Comparison of ENCODE assay signal across 8 cellular contexts in the genomic region with DNA sequence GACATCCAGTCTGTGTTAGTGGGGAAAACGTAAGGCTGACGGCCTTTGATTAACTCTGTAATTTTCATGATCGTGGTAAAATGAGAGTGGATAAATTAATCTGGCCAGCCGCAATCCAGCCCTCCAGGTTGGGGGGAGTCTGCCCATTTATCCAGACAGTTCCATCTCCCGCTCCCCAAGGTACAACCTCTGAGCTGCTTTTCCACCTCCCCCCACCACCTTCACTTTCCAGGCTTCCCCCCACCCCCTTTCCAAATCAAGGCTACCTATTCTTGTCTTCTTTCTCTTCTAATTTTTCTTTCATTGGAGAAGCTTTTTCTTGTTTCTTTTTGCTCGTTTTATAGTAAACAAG. TPM values are rescaled to one million over a fixed set of nuclear protein-coding genes. Genes with fewer than 3 reads are reported as not detected.
A peak's percentile ranks its signal among the peaks of the same experiment; 100 is the strongest.
DNase-seq lines count a peak whose midpoint lies in the region; ATAC-seq and TF ChIP-seq lines count a peak whose summit lies in the region.

No MANE protein-coding gene starts in this region.

- peaks cover 24% of the 10 kb centered on the region for H3F3A ChIP-seq in MM.1S (ENCODE audit: insufficient read depth, low read length)

- POLR2A ChIA-PET in CD4-positive, alpha-beta memory T cell (lab: Charles Lee; ENCODE audit: partially characterized antibody): interaction anchor here (0.6 to 3.0 kb wide), 21 partner anchors 8 to 755 kb away, joined by 3 to 16 read pairs (median 5); a partner anchor contains a TSS

- no peaks in the 10 kb centered on the region for H3K9me3 Mint-ChIP-seq in CD4-positive, alpha-beta memory T cell
- no peaks in the 10 kb centered on the region for H3K9me3 Mint-ChIP-seq in neural crest cell

- H3K9ac ChIP-seq in MM.1S (ENCODE audit: low read length): peak overlapping the region; percentile 89

- DNase-seq in CD4-positive, alpha-beta memory T cell: no peak
- DNase-seq in MM.1S (peak; percentile 27), neural crest cell (ENCODE audit: low read depth, low spot score) (no peak), GM19238 (ENCODE audit: insufficient read length, low spot score) (no peak), SK-N-DZ (ENCODE audit: low spot score) (no peak)
- no peak for DNase-seq in activated CD8-positive, alpha-beta memory T cell treated with anti-CD3 and anti-CD28 coated beads, Interleukin-2, amount 50 U/mL, for 48 hours

- no peak for ATAC-seq in GM21423 (IDR thresholded peaks at IDR 0.05; ENCODE audit: unreplicated experiment)

- H3K4me1 ChIP-seq in CD4-positive, alpha-beta memory T cell (ENCODE audit: insufficient read depth, low read length): peaks cover 66% of the 10 kb centered on the region
- H3K4me1 ChIP-seq in MM.1S (ENCODE audit: low read length) (peaks cover 15% of the 10 kb centered on the region), ectodermal cell (ENCODE audit: control insufficient read depth, insufficient read depth, low read length) (peaks cover 20% of the 10 kb centered on the region)

- peaks cover 0 to 23% of the 10 kb centered on the region in 2 donors for H3K36me3 Mint-ChIP-seq in CD4-positive, alpha-beta memory T cell
- no peaks in the 10 kb centered on the region for H3K36me3 Mint-ChIP-seq in neural crest cell (ENCODE audit: low read depth)

- CTCF ChIA-PET in CD4-positive, alpha-beta memory T cell (lab: Charles Lee; ENCODE audit: partially characterized antibody): interaction anchor here (1.0 to 1.2 kb wide), 3 partner anchors 16 to 282 kb away, joined by 3 read pairs; no protein-coding TSS in a partner anchor

- TF ChIP-seq CTCF in MM.1S (IDR thresholded peaks at IDR 0.05; ENCODE audit: low read length): no peak
- no peak for TF ChIP-seq CTCF in neural crest cell (conservative IDR thresholded peaks at IDR 0.05)

- no peaks in the 10 kb centered on the region for H3K9me3 ChIP-seq in CD4-positive, alpha-beta memory T cell (ENCODE audit: control insufficient read depth in 1 of 2, low read length in 2 of 2)
- H3K9me3 ChIP-seq in MM.1S (replicated peaks; ENCODE audit: insufficient read depth, low read length) (no peaks in the 10 kb centered on the region), ectodermal cell (ENCODE audit: control insufficient read depth, low read length) (no peaks in the 10 kb centered on the region)

- H2AFZ ChIP-seq in MM.1S (ENCODE audit: low read length): peak overlapping the region; percentile 20; the same call in 1 of the 2 replicates

- H3K4me2 ChIP-seq in MM.1S (ENCODE audit: low read depth, low read length): peak overlapping the region; percentile 81

- 0% methylated on average over 5 to 6 of the region's 6 CpGs for WGBS in ectodermal cell, 2 experiments

- H3K27ac Mint-ChIP-seq in CD4-positive, alpha-beta memory T cell: peak overlapping the region; percentile 76 to 97 (median 94)
- H3K27ac Mint-ChIP-seq in neural crest cell (ENCODE audit: unreplicated experiment): peak overlapping the region; percentile 96

- peaks cover 39 to 81% (median 54%) of the 10 kb centered on the region in 4 donors for H3K4me1 Mint-ChIP-seq in CD4-positive, alpha-beta memory T cell
- peaks cover 45% of the 10 kb centered on the region for H3K4me1 Mint-ChIP-seq in neural crest cell

- H4K20me1 ChIP-seq in MM.1S (ENCODE audit: insufficient read depth, low read length): peaks cover 7% of the 10 kb centered on the region; the same call in 1 of the 2 replicates

- no peaks in the 10 kb centered on the region for H3K9me2 ChIP-seq in MM.1S (replicated peaks; ENCODE audit: insufficient read depth, low read length)

- intact Hi-C loops in CD4-positive, alpha-beta memory T cell (cut with micrococcal nuclease): loop anchor here (1.0 to 10.0 kb wide), 6 partner anchors 16 to 754 kb away; a partner anchor contains a TSS

- H3K27ac ChIP-seq in CD4-positive, alpha-beta memory T cell (ENCODE audit: low read depth, low read length): peak overlapping the region; percentile 95
- H3K27ac ChIP-seq in MM.1S (ENCODE audit: low read length) (peak overlapping the region; percentile 77), ectodermal cell (ENCODE audit: insufficient read depth, low read depth, low read length, poor library complexity, severe bottlenecking) (peak overlapping the region; percentile 78)

- no peaks in the 10 kb centered on the region for H3K36me3 ChIP-seq in CD4-positive, alpha-beta memory T cell (ENCODE audit: insufficient read depth, low read length)
- H3K36me3 ChIP-seq in MM.1S (replicated peaks; ENCODE audit: insufficient read depth, low read length) (0 out of 2 replicates have a peak, but pooled peaks cover 3% of the 10 kb centered on the region), ectodermal cell (ENCODE audit: control insufficient read depth, insufficient read depth, low read length) (no peaks in the 10 kb centered on the region)

- no peaks in the 10 kb centered on the region for H3K27me3 Mint-ChIP-seq in CD4-positive, alpha-beta memory T cell
- H3K27me3 Mint-ChIP-seq in neural crest cell (ENCODE audit: low read depth): no peaks in the 10 kb centered on the region

- H3K4me3 ChIP-seq in CD4-positive, alpha-beta memory T cell (ENCODE audit: low read length in 2 of 2): peak overlapping the region; percentile 67 to 95
- H3K4me3 ChIP-seq in MM.1S (ENCODE audit: low read length): peak overlapping the region; percentile 77
- peak overlapping the region; percentile 83 for H3K4me3 ChIP-seq in ectodermal cell (ENCODE audit: insufficient read depth, low read depth, low read length)

- H3K4me3 Mint-ChIP-seq in CD4-positive, alpha-beta memory T cell: peak overlapping the region; percentile 83 to 95 (median 89)
- peak overlapping the region; percentile 92 for H3K4me3 Mint-ChIP-seq in neural crest cell

- H3K27me3 ChIP-seq in CD4-positive, alpha-beta memory T cell (ENCODE audit: insufficient read depth, low read length): no peaks in the 10 kb centered on the region
- H3K27me3 ChIP-seq in MM.1S (replicated peaks; ENCODE audit: insufficient read depth, low read length) (no peaks in the 10 kb centered on the region), ectodermal cell (ENCODE audit: control insufficient read depth, insufficient read depth, low read length, poor library complexity, severe bottlenecking) (no peaks in the 10 kb centered on the region)

- peaks cover 94% of the 10 kb centered on the region for H3K79me2 ChIP-seq in MM.1S (ENCODE audit: low read length)

RNA-seq across cellular contexts. Expression of a gene that starts 6.0 kb away (rescaled TPM):
- total RNA-seq in CD4-positive, alpha-beta memory T cell: 10 to 100 TPM; 77.0 to 81.3 TPM
- polyA plus RNA-seq in CD4-positive, alpha-beta memory T cell: 10 to 100 TPM; 25.5 to 41.3 TPM
- polyA plus RNA-seq in ectodermal cell (2013, experiment 1 of 4): 35.0 TPM
- polyA plus RNA-seq in ectodermal cell (2013, experiment 2 of 4): 39.0 TPM
- polyA plus RNA-seq in ectodermal cell (2013, experiment 3 of 4): 27.3 TPM
- polyA plus RNA-seq in ectodermal cell (2013, experiment 4 of 4): 29.7 TPM
- 29.0 and 31.4 TPM in 2 replicates for total RNA-seq in neural crest cell
- 10.8 and 10.9 TPM in 2 replicates for polyA plus RNA-seq in SK-N-DZ (2014; cell fraction: cytosol; rRNA removed)
- 12.2 and 13.8 TPM in 2 replicates for polyA plus RNA-seq in SK-N-DZ (2014; cell fraction: nucleus; rRNA removed)

RNA-seq across cellular contexts. Expression of a gene that starts 6.1 kb away (rescaled TPM):
- total RNA-seq in CD4-positive, alpha-beta memory T cell: 10 to 100 TPM in 1 of 2 experiments, 1 to 10 TPM in 1; 7.9 to 11.4 TPM
- 1 to 10 TPM; 1.3 to 2.1 TPM for polyA plus RNA-seq in CD4-positive, alpha-beta memory T cell
- 5.6 TPM for polyA plus RNA-seq in ectodermal cell (2013, experiment 1 of 4)
- polyA plus RNA-seq in ectodermal cell (2013, experiment 2 of 4): 5.3 TPM
- 6.4 TPM for polyA plus RNA-seq in ectodermal cell (2013, experiment 3 of 4)
- 6.2 TPM for polyA plus RNA-seq in ectodermal cell (2013, experiment 4 of 4)
- 4.0 and 8.0 TPM in 2 replicates for total RNA-seq in neural crest cell
- polyA plus RNA-seq in SK-N-DZ (2014; cell fraction: cytosol; rRNA removed): 0.89 and 2.5 TPM in 2 replicates
- 1.5 and 3.6 TPM in 2 replicates for polyA plus RNA-seq in SK-N-DZ (2014; cell fraction: nucleus; rRNA removed)
